Comparison of ENCODE assay signal across 1 cellular context in the genomic region with DNA sequence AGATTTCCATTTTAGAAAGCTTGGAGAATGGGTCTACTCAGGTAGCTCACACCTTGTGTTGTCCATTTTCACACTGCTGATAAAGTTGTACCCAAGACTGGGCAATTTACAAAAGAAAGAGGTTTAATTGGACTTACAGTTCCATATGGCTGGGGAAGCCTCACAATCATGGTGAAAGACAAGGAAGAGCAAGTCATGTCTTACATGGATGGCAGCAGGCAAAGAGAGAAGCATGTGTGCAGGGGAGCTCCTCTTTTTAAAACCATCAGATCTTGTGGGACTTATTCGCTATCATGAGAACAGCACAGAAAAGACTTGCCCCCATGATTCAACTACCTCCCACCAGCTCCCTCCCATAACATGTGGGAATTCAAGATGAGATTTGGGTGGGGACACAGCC.
TF ChIP-seq lines count a peak whose summit lies in the region.

No MANE protein-coding gene starts in this region.

TF ChIP-seq in HepG2, 621 proteins besides CTCF, POLR2A, EP300 and RAD21:
- TF ChIP-seq ZNF431 (CRISPR knock-in tag; IDR thresholded peaks at IDR 0.05; ENCODE audit: borderline replicate concordance, low read depth) = peak; percentile 95
